In genomic region chr2:88600038-88600465, GRCh38 we compare ENCODE assay signal across 8 cellular contexts. TPM values are rescaled to one million over a fixed set of nuclear protein-coding genes. Genes with fewer than 3 reads are reported as not detected.
DNase-seq lines count a peak whose midpoint lies in the region; ATAC-seq, FAIRE-seq and TF ChIP-seq lines count a peak whose summit lies in the region.

No MANE protein-coding gene starts in this region.

- no peaks in the 10 kb centered on the region for H3K27me3 Mint-ChIP-seq in CD8-positive, alpha-beta T cell (ENCODE audit: low read depth)
- H3K27me3 Mint-ChIP-seq in neural progenitor cell (ENCODE audit: insufficient read depth, low read depth), result peaks cover 5% of the 10 kb centered on the region

- POLR2A ChIA-PET in CD8-positive, alpha-beta T cell (lab: Charles Lee), result interaction anchor here (1.1 kb wide), 1 partner anchor 28 kb away, joined by 4 read pairs; no protein-coding TSS in a partner anchor

- H3K4me3 ChIP-seq in CD8-positive, alpha-beta T cell (ENCODE audit: low read depth, low read length), result no peak overlapping the region
- H3K4me3 ChIP-seq in fibroblast of lung (replicated peaks in 1 of 4; ENCODE audit: control extremely low read depth in 1 of 4, insufficient read depth in 1 of 4, low read depth in 3 of 4, low read length in 4 of 4) (peak overlapping the region in 1 of 4 experiments; percentile 4), neural progenitor cell (no peak overlapping the region)

- H3K27me3 ChIP-seq in CD8-positive, alpha-beta T cell (ENCODE audit: insufficient read depth, low read length), result no peaks in the 10 kb centered on the region
- H3K27me3 ChIP-seq in fibroblast of lung (ENCODE audit: control insufficient read depth, insufficient read depth, low read length), result no peaks in the 10 kb centered on the region
- H3K27me3 ChIP-seq in neural progenitor cell, result no peaks in the 10 kb centered on the region

- H3K9ac ChIP-seq in fibroblast of lung (ENCODE audit: insufficient read depth, low read length) (no peak overlapping the region), neural progenitor cell (no peak overlapping the region)

- H3K27ac ChIP-seq in CD8-positive, alpha-beta T cell (ENCODE audit: low read depth, low read length), result no peak overlapping the region
- H3K27ac ChIP-seq in fibroblast of lung (ENCODE audit: insufficient read depth, low read length) (no peak overlapping the region), neural progenitor cell (no peak overlapping the region)

- no peaks in the 10 kb centered on the region for H3K4me1 ChIP-seq in CD8-positive, alpha-beta T cell (ENCODE audit: insufficient read depth, low read length)
- H3K4me1 ChIP-seq in fibroblast of lung (ENCODE audit: control insufficient read depth, extremely low read depth, insufficient read depth, low read length), result peaks cover 15% of the 10 kb centered on the region
- H3K4me1 ChIP-seq in neural progenitor cell, result peaks cover 51% of the 10 kb centered on the region

- H4K20me1 ChIP-seq in fibroblast of lung (ENCODE audit: control insufficient read depth, extremely low read depth, insufficient read depth, low read length), result no peaks in the 10 kb centered on the region
- H4K20me1 ChIP-seq in neural progenitor cell (ENCODE audit: low read depth), result peaks cover 24% of the 10 kb centered on the region

- H3K79me2 ChIP-seq in fibroblast of lung (ENCODE audit: control insufficient read depth, insufficient read depth, low read length), result no peaks in the 10 kb centered on the region
- no peaks in the 10 kb centered on the region for H3K79me2 ChIP-seq in neural progenitor cell (ENCODE audit: low read depth)

- H3K4me2 ChIP-seq in fibroblast of lung (ENCODE audit: extremely low read depth, insufficient read depth, low read length), result no peak overlapping the region
- no peak overlapping the region for H3K4me2 ChIP-seq in neural progenitor cell

- H3K27ac Mint-ChIP-seq in CD8-positive, alpha-beta T cell, result peak overlapping the region; percentile 15
- no peak overlapping the region for H3K27ac Mint-ChIP-seq in neural progenitor cell

- peaks cover 22% of the 10 kb centered on the region for H3F3A ChIP-seq in neural progenitor cell (ENCODE audit: low read depth)

- TF ChIP-seq CTCF in CD8-positive, alpha-beta T cell (IDR thresholded peaks at IDR 0.05), result no peak
- TF ChIP-seq CTCF in fibroblast of lung (conservative IDR thresholded peaks at IDR 0.05 in 1 of 2, IDR thresholded peaks at IDR 0.05 in 1 of 2; ENCODE audit: low read depth in 1 of 2, low read length in 2 of 2) (no peak), neural progenitor cell (IDR thresholded peaks at IDR 0.05) (no peak), D721Med (IDR thresholded peaks at IDR 0.05; ENCODE audit: insufficient read depth, missing control alignments) (no peak)

- H3K36me3 ChIP-seq in CD8-positive, alpha-beta T cell (ENCODE audit: insufficient read depth, low read length), result no peaks in the 10 kb centered on the region
- H3K36me3 ChIP-seq in fibroblast of lung (ENCODE audit: control insufficient read depth, insufficient read depth, low read length) (no peaks in the 10 kb centered on the region), neural progenitor cell (no peaks in the 10 kb centered on the region)

- no peaks in the 10 kb centered on the region for H3K9me3 Mint-ChIP-seq in CD8-positive, alpha-beta T cell
- H3K9me3 Mint-ChIP-seq in neural progenitor cell, result no peaks in the 10 kb centered on the region

- no peak overlapping the region for H2AFZ ChIP-seq in fibroblast of lung (ENCODE audit: low read length)
- no peak overlapping the region for H2AFZ ChIP-seq in neural progenitor cell (replicated peaks)

- H3K9me3 ChIP-seq in CD8-positive, alpha-beta T cell (ENCODE audit: low read length), result no peaks in the 10 kb centered on the region
- H3K9me3 ChIP-seq in fibroblast of lung (ENCODE audit: control insufficient read depth, insufficient read depth, low read depth, low read length) (no peaks in the 10 kb centered on the region), neural progenitor cell (ENCODE audit: low read depth) (no peaks in the 10 kb centered on the region)

- peak; percentile 98 for ATAC-seq in CD8-positive, alpha-beta T cell
- peak; percentile 97 for ATAC-seq in HG03196 (IDR thresholded peaks at IDR 0.05; ENCODE audit: unreplicated experiment)

- intact Hi-C loops in CD8-positive, alpha-beta T cell (cut with DNase I, micrococcal nuclease), result loop anchor here (1.0 to 2.0 kb wide), 2 partner anchors 27 kb away; partner anchors contain the start of gene EIF2AK3 (in 2 of the 2)

- H3K4me1 Mint-ChIP-seq in CD8-positive, alpha-beta T cell (ENCODE audit: low read depth), result peaks cover 45% of the 10 kb centered on the region
- H3K4me1 Mint-ChIP-seq in neural progenitor cell, result peaks cover 29% of the 10 kb centered on the region

- H3K4me3 Mint-ChIP-seq in CD8-positive, alpha-beta T cell, result no peak overlapping the region
- H3K4me3 Mint-ChIP-seq in neural progenitor cell, result no peak overlapping the region

- FAIRE-seq in D721Med (lab: Jason Lieb, UNC), result no peak

- peaks cover 18% of the 10 kb centered on the region for H3K36me3 Mint-ChIP-seq in CD8-positive, alpha-beta T cell
- peaks cover 4% of the 10 kb centered on the region for H3K36me3 Mint-ChIP-seq in neural progenitor cell

- CTCF ChIA-PET in CD8-positive, alpha-beta T cell (lab: Charles Lee), result no interaction called here

- DNase-seq in CD8-positive, alpha-beta T cell, result peak in 5 of 7 experiments; percentile 1 to 63 (median 27)
- DNase-seq in GM19240 (ENCODE audit: insufficient read length, low spot score) (peak; percentile 41), NCI-H524 treated with DMSO at 0.1 percent for 48 hours (lab: John Stamatoyannopoulos, UW) (peak; percentile 86), activated T-cell treated with anti-CD3 and anti-CD28 coated beads for 4 hours (peak; percentile 32), fibroblast of lung (ENCODE audit: low read depth in 2 of 2) (peak; percentile 97 to 99), neural progenitor cell (ENCODE audit: low spot score) (peak; percentile 40), D721Med (ENCODE audit: insufficient read length, low spot score) (no peak)

RNA-seq across cellular contexts. Expression of gene EIF2AK3, which starts 27.2 kb away (rescaled TPM):
- total RNA-seq in CD8-positive, alpha-beta T cell, result 10 to 100 TPM; 44.8 to 51.6 TPM
- total RNA-seq in fibroblast of lung, result 19.8 and 20.3 TPM in 2 replicates
- 8.8 and 11.9 TPM in 2 replicates for polyA plus RNA-seq in fibroblast of lung
- 8.7 and 11.5 TPM in 2 replicates for polyA plus RNA-seq in fibroblast of lung (2012)
- 1.5 TPM in 2 replicates for polyA minus RNA-seq in fibroblast of lung (ENCODE audit: low replicate concordance)
- 14.9 and 21.6 TPM in 2 replicates for total RNA-seq in neural progenitor cell (ENCODE audit: low replicate concordance)
